ENCODE assay signal across 8 cellular contexts in genomic region chr15:66698318-66698961, GRCh38. TPM values are rescaled to one million over a fixed set of nuclear protein-coding genes. Genes with fewer than 3 reads are reported as not detected.
DNase-seq lines count a peak whose midpoint lies in the region; ATAC-seq and TF ChIP-seq lines count a peak whose summit lies in the region.

No MANE protein-coding gene starts in this region.

- H3K79me2 ChIP-seq in PC-9 (ENCODE audit: low read depth) = peaks cover 8% of the 10 kb centered on the region

- DNase-seq in CD1c-positive myeloid dendritic cell (ENCODE audit: extremely low spot score) = peak; percentile 61
- DNase-seq in HAP-1 (ENCODE audit: low spot score in 2 of 2) = peak; percentile 91
- peak; percentile 55 to 68 for DNase-seq in PC-9
- peak in 4 of 10 donors; percentile 15 to 54 (median 33) for DNase-seq in dorsolateral prefrontal cortex
- DNase-seq in activated CD4-positive, alpha-beta T cell treated with anti-CD3 and anti-CD28 coated beads, Interleukin-2, amount 10 ng/mL, durations not matched to agents 7 days and 5 days = no peak
- no peak for DNase-seq in naive thymus-derived CD8-positive, alpha-beta T cell

- H3K36me3 ChIP-seq in HAP-1 (replicated peaks) (no peaks in the 10 kb centered on the region), PC-9 (ENCODE audit: low read depth) (no peaks in the 10 kb centered on the region), mesodermal cell (ENCODE audit: control insufficient read depth, insufficient read depth, low read length) (no peaks in the 10 kb centered on the region)

- 36 to 44% methylated on average over 4 to 5 of the region's 6 CpGs for WGBS in mesodermal cell (ENCODE audit: insufficient coverage in 2 of 2), 2 experiments

- no peak overlapping the region for H3K27ac ChIP-seq in PC-9
- peak overlapping the region in 5 of 59 donors; percentile 11 to 51 (median 22) for H3K27ac ChIP-seq in dorsolateral prefrontal cortex
- H3K27ac ChIP-seq in mesodermal cell (ENCODE audit: low read depth, low read length, severe bottlenecking) = peak overlapping the region; percentile 32

- H4K20me1 ChIP-seq in PC-9 (ENCODE audit: insufficient read depth) = no peaks in the 10 kb centered on the region

- no peak overlapping the region for H3K4me3 ChIP-seq in HAP-1
- no peak overlapping the region for H3K4me3 ChIP-seq in PC-9
- H3K4me3 ChIP-seq in dorsolateral prefrontal cortex = no peak overlapping the region
- no peak overlapping the region for H3K4me3 ChIP-seq in mesodermal cell (ENCODE audit: extremely low read depth, insufficient read depth, low read length, poor library complexity, severe bottlenecking)

- H3K4me1 ChIP-seq in HAP-1 = peaks cover 7% of the 10 kb centered on the region
- H3K4me1 ChIP-seq in PC-9 (replicated peaks; ENCODE audit: insufficient read depth) = 0 out of 2 replicates have a peak, but pooled peaks cover 5% of the 10 kb centered on the region
- H3K4me1 ChIP-seq in mesodermal cell (ENCODE audit: control insufficient read depth, insufficient read depth, low read length, poor library complexity, severe bottlenecking) = peaks cover 11% of the 10 kb centered on the region

- H3K27me3 Mint-ChIP-seq in activated CD4-positive, alpha-beta T cell treated with anti-CD3 and anti-CD28 coated beads, Interleukin-2, amount 10 ng/mL, durations not matched to agents 7 days and 5 days = peaks cover 7% of the 10 kb centered on the region
- H3K27me3 Mint-ChIP-seq in naive thymus-derived CD8-positive, alpha-beta T cell = peaks cover 2 to 10% (median 4%) of the 10 kb centered on the region in 5 donors

- POLR2A ChIA-PET in PC-9 (lab: Charles Lee; ENCODE audit: unreplicated experiment) = no interaction called here
- POLR2A ChIA-PET in activated CD4-positive, alpha-beta T cell treated with anti-CD3 and anti-CD28 coated beads, Interleukin-2, amount 10 ng/mL, durations not matched to agents 7 days and 5 days (lab: Charles Lee) = no interaction called here
- POLR2A ChIA-PET in naive thymus-derived CD8-positive, alpha-beta T cell (lab: Charles Lee) = no interaction called here

- H3K4me3 Mint-ChIP-seq in activated CD4-positive, alpha-beta T cell treated with anti-CD3 and anti-CD28 coated beads, Interleukin-2, amount 10 ng/mL, durations not matched to agents 7 days and 5 days = no peak overlapping the region
- H3K4me3 Mint-ChIP-seq in naive thymus-derived CD8-positive, alpha-beta T cell = peak overlapping the region in 1 of 10 donors; percentile 4

- intact Hi-C loops in PC-9 (cut with micrococcal nuclease; ENCODE audit: unreplicated experiment) (loop anchor here (1.0 kb wide), 2 partner anchors 79 to 95 kb away; no protein-coding TSS in a partner anchor), dorsolateral prefrontal cortex (cut with DNase I) (loop anchor here (5.0 kb wide), 3 partner anchors 81 to 144 kb away; no protein-coding TSS in a partner anchor)

- H3F3A ChIP-seq in PC-9 (ENCODE audit: insufficient read depth, low read depth) = peaks cover 5% of the 10 kb centered on the region; the same call in 1 of the 2 replicates

- TF ChIP-seq CTCF in PC-9 (conservative IDR thresholded peaks at IDR 0.05) (peak; percentile 76), dorsolateral prefrontal cortex (IDR thresholded peaks at IDR 0.05 in 54 of 56, conservative IDR thresholded peaks at IDR 0.05 in 2 of 56; ENCODE audit: low read depth in 1 of 56, partially characterized antibody in 56 of 56) (peak in 55 of 56 donors; percentile 22 to 71 (median 57))

- H3K27me3 ChIP-seq in HAP-1 (ENCODE audit: low read depth) = no peaks in the 10 kb centered on the region
- H3K27me3 ChIP-seq in PC-9 (ENCODE audit: insufficient read depth, low read depth) = no peaks in the 10 kb centered on the region
- peaks cover 0 to 22% (median 5%) of the 10 kb centered on the region in 45 donors for H3K27me3 ChIP-seq in dorsolateral prefrontal cortex

- in situ Hi-C loops in HAP-1 (cut with MboI; ENCODE audit: low sequenced_read_pairs) = no loop called here

- H2AFZ ChIP-seq in PC-9 = no peak overlapping the region

- no peaks in the 10 kb centered on the region for H3K9me3 Mint-ChIP-seq in activated CD4-positive, alpha-beta T cell treated with anti-CD3 and anti-CD28 coated beads, Interleukin-2, amount 10 ng/mL, durations not matched to agents 7 days and 5 days
- no peaks in the 10 kb centered on the region for H3K9me3 Mint-ChIP-seq in naive thymus-derived CD8-positive, alpha-beta T cell

- H3K36me3 Mint-ChIP-seq in activated CD4-positive, alpha-beta T cell treated with anti-CD3 and anti-CD28 coated beads, Interleukin-2, amount 10 ng/mL, durations not matched to agents 7 days and 5 days (ENCODE audit: low read depth) = no peaks in the 10 kb centered on the region
- H3K36me3 Mint-ChIP-seq in naive thymus-derived CD8-positive, alpha-beta T cell = no peaks in the 10 kb centered on the region

- peaks cover 20% of the 10 kb centered on the region for H3K4me1 Mint-ChIP-seq in activated CD4-positive, alpha-beta T cell treated with anti-CD3 and anti-CD28 coated beads, Interleukin-2, amount 10 ng/mL, durations not matched to agents 7 days and 5 days
- peaks cover 10 to 25% (median 23%) of the 10 kb centered on the region in 4 donors for H3K4me1 Mint-ChIP-seq in naive thymus-derived CD8-positive, alpha-beta T cell

- BruUV-seq in PC-9 (replicated peaks; lab: Mats Ljungman, UMichigan) = no TSS peak

- H3K9me3 ChIP-seq in HAP-1 = no peaks in the 10 kb centered on the region
- H3K9me3 ChIP-seq in PC-9 (ENCODE audit: insufficient read depth, low read depth) = no peaks in the 10 kb centered on the region
- H3K9me3 ChIP-seq in mesodermal cell (ENCODE audit: control insufficient read depth, low read length) = no peaks in the 10 kb centered on the region

- no peak for ATAC-seq in GM21390 (IDR thresholded peaks at IDR 0.05; ENCODE audit: unreplicated experiment)
- no peak for ATAC-seq in naive thymus-derived CD8-positive, alpha-beta T cell

- no peak overlapping the region for H3K4me2 ChIP-seq in PC-9

- CTCF ChIA-PET in PC-9 (lab: Charles Lee) = interaction anchor here (0.6 to 1.4 kb wide), 2 partner anchors 79 to 144 kb away, joined by 4 to 15 read pairs; no protein-coding TSS in a partner anchor
- CTCF ChIA-PET in activated CD4-positive, alpha-beta T cell treated with anti-CD3 and anti-CD28 coated beads, Interleukin-2, amount 10 ng/mL, durations not matched to agents 7 days and 5 days (lab: Charles Lee) = no interaction called here

- no peak overlapping the region for H3K27ac Mint-ChIP-seq in activated CD4-positive, alpha-beta T cell treated with anti-CD3 and anti-CD28 coated beads, Interleukin-2, amount 10 ng/mL, durations not matched to agents 7 days and 5 days
- H3K27ac Mint-ChIP-seq in naive thymus-derived CD8-positive, alpha-beta T cell = no peak overlapping the region

- H3K9me2 ChIP-seq in PC-9 (ENCODE audit: insufficient read depth) = no peaks in the 10 kb centered on the region

RNA-seq across cellular contexts. Expression of gene SMAD6, which starts 3.6 kb away (rescaled TPM):
- 7.1 and 10.6 TPM in 2 replicates for total RNA-seq in PC-9 (2021)
- total RNA-seq in dorsolateral prefrontal cortex = 10 to 100 TPM in 55 of 120 experiments, 1 to 10 TPM in 65; 2.4 to 31.5 (median 9.5) TPM
- polyA plus RNA-seq in mesodermal cell (2013, experiment 1 of 2) = 111 TPM
- 96.8 TPM for polyA plus RNA-seq in mesodermal cell (2013, experiment 2 of 2)
- under 1 TPM; 0.40 TPM for total RNA-seq in activated CD4-positive, alpha-beta T cell treated with anti-CD3 and anti-CD28 coated beads, Interleukin-2, amount 10 ng/mL, durations not matched to agents 7 days and 5 days
- under 1 TPM; 0.08 to 0.16 TPM for total RNA-seq in naive thymus-derived CD8-positive, alpha-beta T cell
- not detected for polyA plus RNA-seq in naive thymus-derived CD8-positive, alpha-beta T cell

Comparison
In these comparisons a context has a peak if more than half of its experiments do, and no peak if none do; other contexts are left out.
1. DNase-seq: peak in CD1c-positive myeloid dendritic cell (single experiment), HAP-1 (2 of 2) and PC-9 (2 of 2); none in activated CD4-positive, alpha-beta T cell treated with anti-CD3 and anti-CD28 coated beads, Interleukin-2, amount 10 ng/mL, durations not matched to agents 7 days and 5 days (single experiment) and naive thymus-derived CD8-positive, alpha-beta T cell (0 of 10).